Comparison of ENCODE assay signal across 1 cellular context in genomic region chr18:45009766-45010165, GRCh38.
A peak's percentile ranks its signal among the peaks of the same experiment; 100 is the strongest.
TF ChIP-seq lines count a peak whose summit lies in the region.

No MANE protein-coding gene starts in this region.

TF ChIP-seq in GM12878, 131 proteins besides CTCF, POLR2A, EP300 and RAD21 (continued from another document):
- TF ChIP-seq ATF2 (IDR thresholded peaks at IDR 0.05; ENCODE audit: low read length), result no peak
- TF ChIP-seq ZBTB4 (CRISPR knock-in tag; IDR thresholded peaks at IDR 0.05), result no peak
- TF ChIP-seq ESRRA (IDR thresholded peaks at IDR 0.05; ENCODE audit: low read length), result no peak
- no peak for TF ChIP-seq CREM (IDR thresholded peaks at IDR 0.05; ENCODE audit: low read depth)
- TF ChIP-seq NKRF (conservative IDR thresholded peaks at IDR 0.05), result no peak
- no peak for TF ChIP-seq IRF4 (IDR thresholded peaks at IDR 0.05; ENCODE audit: low read depth, low read length)
- no peak for TF ChIP-seq MEF2B (IDR thresholded peaks at IDR 0.05; ENCODE audit: partially characterized antibody, poor library complexity, severe bottlenecking)
- TF ChIP-seq FOXK2 (IDR thresholded peaks at IDR 0.05), result no peak
- no peak for TF ChIP-seq KLF5 (IDR thresholded peaks at IDR 0.05; ENCODE audit: partially characterized antibody)
- TF ChIP-seq BHLHE40 (IDR thresholded peaks at IDR 0.05; ENCODE audit: borderline replicate concordance in 1 of 2, low read depth in 2 of 2, low read length in 1 of 2), result peak in 1 of 2 experiments; percentile 27; a peak in 1 of 4 replicates
TF ChIP-seq in GM12878: peak in this region for 4.
